ENCODE assay signal across 8 cellular contexts in the genomic region with DNA sequence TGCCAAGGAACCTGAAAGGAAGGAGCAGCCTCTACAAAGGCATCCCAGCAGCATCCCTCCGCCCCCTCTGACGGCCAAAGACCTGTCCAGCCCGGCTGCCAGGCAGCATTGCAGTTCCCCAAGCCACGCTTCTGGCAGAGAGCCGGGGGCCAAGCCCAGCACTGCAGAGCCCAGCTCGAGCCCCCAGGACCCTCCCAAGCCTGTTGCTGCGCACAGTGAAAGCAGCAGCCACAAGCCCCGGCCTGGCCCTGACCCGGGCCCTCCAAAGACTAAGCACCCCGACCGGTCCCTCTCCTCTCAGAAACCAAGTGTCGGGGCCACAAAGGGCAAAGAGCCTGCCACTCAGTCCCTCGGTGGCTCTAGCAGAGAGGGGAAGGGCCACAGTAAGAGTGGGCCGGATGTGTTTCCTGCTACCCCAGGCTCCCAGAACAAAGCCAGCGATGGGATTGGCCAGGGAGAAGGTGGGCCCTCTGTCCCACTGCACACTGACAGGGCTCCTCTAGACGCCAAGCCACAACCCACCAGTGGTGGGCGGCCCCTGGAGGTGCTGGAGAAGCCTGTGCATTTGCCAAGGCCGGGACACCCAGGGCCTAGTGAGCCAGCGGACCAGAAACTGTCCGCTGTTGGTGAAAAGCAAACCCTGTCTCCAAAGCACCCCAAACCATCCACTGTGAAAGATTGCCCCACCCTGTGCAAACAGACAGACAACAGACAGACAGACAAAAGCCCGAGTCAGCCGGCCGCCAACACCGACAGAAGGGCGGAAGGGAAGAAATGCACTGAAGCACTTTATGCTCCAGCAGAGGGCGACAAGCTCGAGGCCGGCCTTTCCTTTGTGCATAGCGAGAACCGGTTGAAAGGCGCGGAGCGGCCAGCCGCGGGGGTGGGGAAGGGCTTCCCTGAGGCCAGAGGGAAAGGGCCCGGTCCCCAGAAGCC. TPM values are rescaled to one million over a fixed set of nuclear protein-coding genes. Genes with fewer than 3 reads are reported as not detected.
DNase-seq lines count a peak whose midpoint lies in the region; ATAC-seq and TF ChIP-seq lines count a peak whose summit lies in the region.

No MANE protein-coding gene starts in this region.

- H3K27me3 ChIP-seq in HUES48 (ENCODE audit: control insufficient read depth, insufficient read depth, low read length) (no peaks in the 10 kb centered on the region), colonic mucosa (no peaks in the 10 kb centered on the region), liver (ENCODE audit: control insufficient read depth in 4 of 4, insufficient read depth in 4 of 4, low read length in 3 of 4) (no peaks in the 10 kb centered on the region)

- peak overlapping the region; percentile 72 for H3K9ac ChIP-seq in HUES48 (ENCODE audit: low read depth, low read length)
- H3K9ac ChIP-seq in colonic mucosa (ENCODE audit: low read depth in 2 of 2, low read length in 2 of 2) = peak overlapping the region; percentile 37 to 62
- H3K9ac ChIP-seq in liver (ENCODE audit: low read depth in 1 of 2, low read length in 2 of 2) = no peak overlapping the region

- peaks cover 80% of the 10 kb centered on the region for H3K36me3 Mint-ChIP-seq in activated CD4-positive, alpha-beta T cell treated with anti-CD3 and anti-CD28 coated beads, Interleukin-2, amount 10 ng/mL, durations not matched to agents 7 days and 5 days (ENCODE audit: low read depth)

- H3K36me3 ChIP-seq in HUES48 (ENCODE audit: control insufficient read depth, insufficient read depth, low read length) (no peaks in the 10 kb centered on the region), colonic mucosa (no peaks in the 10 kb centered on the region), liver (ENCODE audit: control insufficient read depth in 4 of 4, insufficient read depth in 3 of 4, low read depth in 1 of 4, low read length in 3 of 4) (peaks cover 8 to 44% (median 33%) of the 10 kb centered on the region in 4 donors)

- peak overlapping the region; percentile 90 for H3K4me3 Mint-ChIP-seq in activated CD4-positive, alpha-beta T cell treated with anti-CD3 and anti-CD28 coated beads, Interleukin-2, amount 10 ng/mL, durations not matched to agents 7 days and 5 days

- H3K27me3 Mint-ChIP-seq in activated CD4-positive, alpha-beta T cell treated with anti-CD3 and anti-CD28 coated beads, Interleukin-2, amount 10 ng/mL, durations not matched to agents 7 days and 5 days = no peaks in the 10 kb centered on the region

- intact Hi-C loops in colonic mucosa (cut with DNase I) = loop anchor here (5.0 kb wide), 1 partner anchor 42 kb away; no protein-coding TSS in a partner anchor

- peak overlapping the region; percentile 30; the same call in 1 of the 2 replicates for H3K4me3 ChIP-seq in AG10803 (ENCODE audit: low read length)
- H3K4me3 ChIP-seq in HUES48 (ENCODE audit: low read depth, low read length) = peak overlapping the region; percentile 34; the same call in 1 of the 2 replicates
- peak overlapping the region; percentile 31 for H3K4me3 ChIP-seq in colonic mucosa
- H3K4me3 ChIP-seq in liver (ENCODE audit: low read depth in 1 of 3, low read length in 3 of 3) = peak overlapping the region in 1 of 3 donors; percentile 14

- H3K4me1 Mint-ChIP-seq in activated CD4-positive, alpha-beta T cell treated with anti-CD3 and anti-CD28 coated beads, Interleukin-2, amount 10 ng/mL, durations not matched to agents 7 days and 5 days = peaks cover 77% of the 10 kb centered on the region

- 65% methylated on average over 36 of the region's 36 CpGs for WGBS in liver

- peak overlapping the region; percentile 99 for H3K27ac Mint-ChIP-seq in activated CD4-positive, alpha-beta T cell treated with anti-CD3 and anti-CD28 coated beads, Interleukin-2, amount 10 ng/mL, durations not matched to agents 7 days and 5 days

- DNase-seq in AG10803 (ENCODE audit: low read depth) = peak; percentile 77
- DNase-seq in activated CD4-positive, alpha-beta T cell treated with anti-CD3 and anti-CD28 coated beads, Interleukin-2, amount 10 ng/mL, durations not matched to agents 7 days and 5 days = peak; percentile 87
- DNase-seq in colonic mucosa = peak; percentile 91
- DNase-seq in stimulated activated CD4-positive, alpha-beta T cell treated with anti-CD3 and anti-CD28 coated beads, Interleukin-2, amount 100 ng/mL, for 48 hours = peak; percentile 64 to 76
- DNase-seq in NCI-H1930 (lab: John Stamatoyannopoulos, UW) = no peak

- TF ChIP-seq CTCF in AG10803 (conservative IDR thresholded peaks at IDR 0.05; ENCODE audit: low read length) = peak; percentile 82
- peak; percentile 82 for TF ChIP-seq CTCF in colonic mucosa (IDR thresholded peaks at IDR 0.05)
- peak; percentile 53 for TF ChIP-seq CTCF in liver (IDR thresholded peaks at IDR 0.05; ENCODE audit: low read depth, low read length, missing input control)

- no peaks in the 10 kb centered on the region for H3K9me3 ChIP-seq in HUES48 (ENCODE audit: control insufficient read depth, insufficient read depth, low read length)
- H3K9me3 ChIP-seq in colonic mucosa = no peaks in the 10 kb centered on the region
- no peaks in the 10 kb centered on the region for H3K9me3 ChIP-seq in liver (ENCODE audit: control insufficient read depth in 4 of 4, low read length in 3 of 4)

- peak overlapping the region; percentile 10 for H3K27ac ChIP-seq in HUES48 (ENCODE audit: low read depth, low read length)
- peak overlapping the region; percentile 63 for H3K27ac ChIP-seq in colonic mucosa
- H3K27ac ChIP-seq in liver (ENCODE audit: low read depth in 1 of 2, low read length in 2 of 2) = peak overlapping the region; percentile 47 to 49

- peak; percentile 80 for ATAC-seq in GM19463 (IDR thresholded peaks at IDR 0.05; ENCODE audit: unreplicated experiment)

- CTCF ChIA-PET in activated CD4-positive, alpha-beta T cell treated with anti-CD3 and anti-CD28 coated beads, Interleukin-2, amount 10 ng/mL, durations not matched to agents 7 days and 5 days (lab: Charles Lee) = interaction anchor here (0.5 to 19.3 kb wide), 12 partner anchors 8 to 548 kb away, joined by 3 to 350 read pairs (median 4); a partner anchor contains a TSS

- H3K4me1 ChIP-seq in HUES48 (ENCODE audit: control insufficient read depth, insufficient read depth, low read length) (peaks cover 21% of the 10 kb centered on the region), colonic mucosa (peaks cover 4% of the 10 kb centered on the region), liver (ENCODE audit: control insufficient read depth in 4 of 4, insufficient read depth in 4 of 4, low read length in 3 of 4) (no peaks in the 10 kb centered on the region)

- H3K9me3 Mint-ChIP-seq in activated CD4-positive, alpha-beta T cell treated with anti-CD3 and anti-CD28 coated beads, Interleukin-2, amount 10 ng/mL, durations not matched to agents 7 days and 5 days = peaks cover 8% of the 10 kb centered on the region

- POLR2A ChIA-PET in activated CD4-positive, alpha-beta T cell treated with anti-CD3 and anti-CD28 coated beads, Interleukin-2, amount 10 ng/mL, durations not matched to agents 7 days and 5 days (lab: Charles Lee) = interaction anchor here (0.9 to 2.8 kb wide), 2 partner anchors 41 to 56 kb away, joined by 3 to 18 read pairs; no protein-coding TSS in a partner anchor

- TF ChIP-seq RAD21 in liver (IDR thresholded peaks at IDR 0.05) = peak; percentile 72 to 88

TF ChIP-seq in liver, 16 proteins besides CTCF, POLR2A, EP300 and RAD21:
- peak; percentile 18 for TF ChIP-seq SP1 (IDR thresholded peaks at IDR 0.05)
- TF ChIP-seq HNF4G (IDR thresholded peaks at IDR 0.05) = no peak
- TF ChIP-seq FOXA1 (IDR thresholded peaks at IDR 0.05) = no peak
- no peak for TF ChIP-seq NR2F2 (IDR thresholded peaks at IDR 0.05)
- no peak for TF ChIP-seq YY1 (IDR thresholded peaks at IDR 0.05)
TF ChIP-seq in liver: peak in this region for 1.

RNA-seq across cellular contexts. Expression of a gene that starts 30.8 kb away (rescaled TPM):
- under 1 TPM; 0.17 TPM for total RNA-seq in activated CD4-positive, alpha-beta T cell treated with anti-CD3 and anti-CD28 coated beads, Interleukin-2, amount 10 ng/mL, durations not matched to agents 7 days and 5 days
- total RNA-seq in colonic mucosa (1 to 10 TPM in 1 of 2 donors, under 1 TPM in 1; 0.30 to 1.4 TPM), liver (1 to 10 TPM in 1 of 2 donors, under 1 TPM in 1; 0.75 to 3.7 TPM)
- under 1 TPM; 0.33 to 0.81 TPM for polyA plus RNA-seq in liver

Comparison
In these comparisons a context has a peak if more than half of its experiments do, and no peak if none do; other contexts are left out.
1. DNase-seq: peak in AG10803 (single experiment), activated CD4-positive, alpha-beta T cell treated with anti-CD3 and anti-CD28 coated beads, Interleukin-2, amount 10 ng/mL, durations not matched to agents 7 days and 5 days (single experiment), colonic mucosa (single experiment) and stimulated activated CD4-positive, alpha-beta T cell treated with anti-CD3 and anti-CD28 coated beads, Interleukin-2, amount 100 ng/mL, for 48 hours (2 of 2); none in NCI-H1930 (0 of 2).
2. H3K27ac ChIP-seq: peak in every context shown above with its lines; median percentile 63 in colonic mucosa; 48 in liver; 10 in HUES48.
3. H3K9ac ChIP-seq: peak in HUES48 (single experiment) and colonic mucosa (2 of 2); none in liver (0 of 2).
4. Peak in every context shown above with its lines, with median percentiles within 50 percentile points of each other: CTCF ChIP-seq.